In genomic region chr17:61081959-61082358, GRCh38 we compare ENCODE assay signal across 2 cellular contexts.
TF ChIP-seq lines count a peak whose summit lies in the region.

No MANE protein-coding gene starts in this region.

TF ChIP-seq in HepG2, 621 proteins besides CTCF, POLR2A, EP300 and RAD21 (continues in another document):
- TF ChIP-seq E2F2 (CRISPR knock-in tag; IDR thresholded peaks at IDR 0.05; ENCODE audit: borderline replicate concordance) (no peak), TARDBP (CRISPR knock-in tag; IDR thresholded peaks at IDR 0.05) (no peak), RXRB (CRISPR knock-in tag; IDR thresholded peaks at IDR 0.05; ENCODE audit: borderline replicate concordance) (no peak), FOXP4 (CRISPR knock-in tag; IDR thresholded peaks at IDR 0.05) (no peak), ATF6 (CRISPR knock-in tag; conservative IDR thresholded peaks at IDR 0.05) (no peak), ZHX2 (IDR thresholded peaks at IDR 0.05; ENCODE audit: low read depth) (no peak), ZHX2 (CRISPR knock-in tag; IDR thresholded peaks at IDR 0.05; ENCODE audit: borderline replicate concordance) (no peak), ZNF784 (CRISPR knock-in tag; IDR thresholded peaks at IDR 0.05; ENCODE audit: borderline replicate concordance) (no peak), GATAD2A (CRISPR knock-in tag; IDR thresholded peaks at IDR 0.05) (no peak), MAFK (conservative IDR thresholded peaks at IDR 0.05 in 1 of 2, IDR thresholded peaks at IDR 0.05 in 1 of 2; ENCODE audit: low read length in 2 of 2) (peak; percentile 57 to 81; a peak in 3 of 4 replicates), CHD2 (IDR thresholded peaks at IDR 0.05; ENCODE audit: low read depth, low read length) (no peak), ZNF251 (CRISPR knock-in tag; IDR thresholded peaks at IDR 0.05) (no peak), MAFF (IDR thresholded peaks at IDR 0.05; ENCODE audit: low read depth, low read length) (peak; percentile 49)

TF ChIP-seq in K562, 482 proteins besides CTCF, POLR2A, EP300 and RAD21:
- TF ChIP-seq C11orf30 (IDR thresholded peaks at IDR 0.05; ENCODE audit: low read depth): peak; percentile 32; the same call in 1 of the 2 replicates
- TF ChIP-seq MAFG (tag; conservative IDR thresholded peaks at IDR 0.05): 0 out of 2 replicates have a peak, but pooled peaks have one; percentile 22
- peak; percentile 45 for TF ChIP-seq ZNF316 (IDR thresholded peaks at IDR 0.05)
- no peak for TF ChIP-seq PREB (CRISPR knock-in tag; IDR thresholded peaks at IDR 0.05)
